12 cellular contexts compared by ENCODE assay signal in the genomic region with DNA sequence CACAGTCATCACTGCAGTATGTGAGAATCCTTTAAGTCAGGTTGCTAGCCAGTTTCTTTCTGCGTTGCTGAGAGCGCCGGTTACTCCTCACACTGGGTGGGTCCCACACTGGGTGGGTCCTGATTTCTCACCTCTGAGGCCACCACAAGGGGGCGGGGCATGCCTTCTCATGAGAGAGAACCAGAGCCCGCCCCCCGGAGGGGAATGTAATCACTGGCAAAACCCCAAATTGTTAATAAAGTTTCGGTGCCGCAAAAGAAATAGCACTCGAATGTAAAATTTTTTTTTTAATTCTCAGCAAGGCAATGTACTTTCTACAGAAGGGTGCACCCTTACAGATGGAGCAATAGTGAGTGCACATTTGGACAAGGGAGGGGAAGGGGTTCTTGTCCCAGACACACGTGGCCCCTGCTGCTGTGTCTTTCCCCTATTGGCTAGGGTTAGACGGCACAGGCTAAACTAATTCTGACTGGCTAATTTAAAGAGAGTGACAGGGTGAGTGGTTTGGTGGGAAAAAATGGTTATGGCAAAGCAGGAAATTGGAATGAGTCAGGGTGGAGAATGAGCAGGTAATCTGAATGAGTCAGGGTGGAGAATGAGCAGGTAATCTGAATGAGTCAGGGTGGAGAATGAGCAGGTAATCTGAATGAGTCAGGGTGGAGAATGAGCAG. TPM values are rescaled to one million over a fixed set of nuclear protein-coding genes. Genes with fewer than 3 reads are reported as not detected.
"Had no signal": no experiment of that assay in that cellular context is flagged by ENCODE, and none has a peak within 500 bp of the region (broad histone marks: within the 10 kb centered on the region; RNA-seq: fewer than 3 reads in every experiment).

No MANE protein-coding gene starts in this region.

RNA-seq across cellular contexts. Expression of gene RNASE1, which starts 25.5 kb away (rescaled TPM):
- total RNA-seq: activated T-helper 1 cell treated with anti-CD3 and anti-CD28 coated beads, Interleukin-12 subunit alpha, Interleukin-12 subunit beta, Interleukin-2, Interleukin-4 antibody, amounts not matched to agents 30 ng/mL and 10 ng/mL and 1 ng/mL, durations not matched to agents 14 hours and 24 hours and 36 hours; mononuclear cell; T-helper 1 cell treated with Interleukin-12 subunit alpha and Interleukin-12 subunit beta and Interleukin-4 antibody, amounts not matched to agents 30 ng/mL and 1 ng/mL, for 36 hours had no signal
- polyA plus RNA-seq: naive thymus-derived CD4-positive, alpha-beta T cell had no signal

RNA-seq across cellular contexts. Expression of gene EDDM3B, which starts 60.0 kb away (rescaled TPM):
- total RNA-seq: activated T-helper 1 cell treated with anti-CD3 and anti-CD28 coated beads, Interleukin-12 subunit alpha, Interleukin-12 subunit beta, Interleukin-2, Interleukin-4 antibody, amounts not matched to agents 30 ng/mL and 10 ng/mL and 1 ng/mL, durations not matched to agents 14 hours and 24 hours and 36 hours; cardiac septum; colonic mucosa; epithelial cell of proximal tubule; gastroesophageal sphincter; left colon; lung; mononuclear cell; naive thymus-derived CD4-positive, alpha-beta T cell; omental fat pad; prostate gland; T-helper 1 cell treated with Interleukin-12 subunit alpha and Interleukin-12 subunit beta and Interleukin-4 antibody, amounts not matched to agents 30 ng/mL and 1 ng/mL, for 36 hours had no signal
- polyA plus RNA-seq: naive thymus-derived CD4-positive, alpha-beta T cell had no signal
